In genomic region chr20:19009071-19009688, GRCh38 we compare ENCODE assay signal across 3 cellular contexts.
TF ChIP-seq lines count a peak whose summit lies in the region.

No MANE protein-coding gene starts in this region.

TF ChIP-seq in liver, 16 proteins besides CTCF, POLR2A, EP300 and RAD21:
- peak; percentile 15 for TF ChIP-seq REST (IDR thresholded peaks at IDR 0.05)
- TF ChIP-seq YY1 (IDR thresholded peaks at IDR 0.05) = peak; percentile 12
- no peak for TF ChIP-seq GABPA (IDR thresholded peaks at IDR 0.05 in 1 of 2, conservative IDR thresholded peaks at IDR 0.05 in 1 of 2)
- TF ChIP-seq ZBTB33 (IDR thresholded peaks at IDR 0.05) = no peak
- TF ChIP-seq EGR1 (IDR thresholded peaks at IDR 0.05; ENCODE audit: low read depth in 2 of 2) = no peak
- peak; percentile 22 for TF ChIP-seq SP1 (IDR thresholded peaks at IDR 0.05)
- TF ChIP-seq FOXA2 (IDR thresholded peaks at IDR 0.05) = peak; percentile 17
- no peak for TF ChIP-seq HNF4G (IDR thresholded peaks at IDR 0.05)
- TF ChIP-seq HNF4A (conservative IDR thresholded peaks at IDR 0.05) = peak; percentile 76
- peak; percentile 47 to 59 for TF ChIP-seq RXRA (IDR thresholded peaks at IDR 0.05)
- TF ChIP-seq NR2F2 (IDR thresholded peaks at IDR 0.05) = peak; percentile 60
- no peak for TF ChIP-seq TAF1 (conservative IDR thresholded peaks at IDR 0.05)
- TF ChIP-seq FOXA1 (IDR thresholded peaks at IDR 0.05) = no peak
- TF ChIP-seq MAX (IDR thresholded peaks at IDR 0.05) = no peak
- no peak for TF ChIP-seq ATF3 (IDR thresholded peaks at IDR 0.05)
- TF ChIP-seq JUND (IDR thresholded peaks at IDR 0.05) = no peak

TF ChIP-seq in HepG2, 621 proteins besides CTCF, POLR2A, EP300 and RAD21 (continued from another document):
- TF ChIP-seq MTF2 (CRISPR knock-in tag; IDR thresholded peaks at IDR 0.05; ENCODE audit: borderline replicate concordance) (no peak), REPIN1 (CRISPR knock-in tag; IDR thresholded peaks at IDR 0.05; ENCODE audit: borderline replicate concordance, low read depth) (no peak), ZBTB2 (CRISPR knock-in tag; IDR thresholded peaks at IDR 0.05; ENCODE audit: low read depth) (no peak), ZNF121 (CRISPR knock-in tag; IDR thresholded peaks at IDR 0.05) (no peak), ZNF652 (CRISPR knock-in tag; IDR thresholded peaks at IDR 0.05; ENCODE audit: borderline replicate concordance, low read depth) (no peak), CC2D1A (CRISPR knock-in tag; IDR thresholded peaks at IDR 0.05) (no peak), MXD4 (CRISPR knock-in tag; IDR thresholded peaks at IDR 0.05) (no peak), ZNF569 (CRISPR knock-in tag; IDR thresholded peaks at IDR 0.05; ENCODE audit: borderline replicate concordance) (no peak), ZMAT5 (CRISPR knock-in tag; IDR thresholded peaks at IDR 0.05; ENCODE audit: borderline replicate concordance, low read depth) (no peak), ATAD3A (CRISPR knock-in tag; IDR thresholded peaks at IDR 0.05) (no peak), AGO1 (IDR thresholded peaks at IDR 0.05; ENCODE audit: low read depth, low read length, poor library complexity, severe bottlenecking) (no peak), EZH2 (conservative IDR thresholded peaks at IDR 0.05; ENCODE audit: low read depth, low read length) (no peak), ZNF34 (CRISPR knock-in tag; IDR thresholded peaks at IDR 0.05; ENCODE audit: borderline replicate concordance) (no peak)
TF ChIP-seq in HepG2: peak in this region for 0.

TF ChIP-seq in GM12878, 131 proteins besides CTCF, POLR2A, EP300 and RAD21 (continued from another document):
- no peak for TF ChIP-seq ATF3 (IDR thresholded peaks at IDR 0.05; ENCODE audit: borderline replicate concordance, extremely low read depth, low read depth, low read length)
- peak; percentile 78 for TF ChIP-seq SPI1 (IDR thresholded peaks at IDR 0.05; ENCODE audit: borderline replicate concordance, insufficient read depth, low read depth, low read length)
- no peak for TF ChIP-seq NR2C1 (IDR thresholded peaks at IDR 0.05)
- no peak for TF ChIP-seq NFYA (IDR thresholded peaks at IDR 0.05; ENCODE audit: borderline replicate concordance, low read depth, low read length)
- TF ChIP-seq IKZF1 (conservative IDR thresholded peaks at IDR 0.05) = peak; percentile 19; the same call in 1 of the 2 replicates
- peak; percentile 14 to 25; a peak in 2 of 4 replicates for TF ChIP-seq IKZF2 (IDR thresholded peaks at IDR 0.05)
